Comparison of ENCODE assay signal across 8 cellular contexts in the genomic region with DNA sequence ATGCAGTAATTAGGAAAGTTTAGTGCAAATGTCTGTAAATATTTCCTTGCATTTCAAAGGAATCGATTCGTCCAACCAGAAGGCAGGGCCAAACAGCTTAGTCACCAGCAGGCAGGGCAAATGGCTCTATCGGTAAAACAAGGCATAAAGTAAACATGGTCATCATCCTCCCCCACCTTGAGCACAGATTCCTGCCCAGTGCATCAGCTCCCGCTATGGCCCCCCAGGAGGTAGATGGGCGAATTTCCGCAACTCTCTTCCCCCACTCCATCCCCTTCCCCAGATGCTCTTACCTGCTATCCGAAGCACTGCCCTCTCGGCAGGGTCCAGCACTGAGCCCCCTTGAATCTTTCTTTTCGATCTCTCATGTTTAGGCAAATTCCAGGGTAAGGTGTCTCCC.
DNase-seq lines count a peak whose midpoint lies in the region; ATAC-seq and TF ChIP-seq lines count a peak whose summit lies in the region.

No MANE protein-coding gene starts in this region.

- H3K36me3 ChIP-seq in BJ (ENCODE audit: control insufficient read depth, insufficient read depth, low read length) (no peaks in the 10 kb centered on the region), ectodermal cell (ENCODE audit: control insufficient read depth, insufficient read depth, low read length) (no peaks in the 10 kb centered on the region), mucosa of rectum (ENCODE audit: control insufficient read depth in 2 of 2, insufficient read depth in 2 of 2, low read length in 2 of 2) (no peaks in the 10 kb centered on the region)

- H3K27ac ChIP-seq in ectodermal cell (ENCODE audit: insufficient read depth, low read depth, low read length, poor library complexity, severe bottlenecking) (peak overlapping the region; percentile 37), mucosa of rectum (ENCODE audit: low read depth in 2 of 2, low read length in 2 of 2) (no peak overlapping the region)

- H3K4me3 ChIP-seq in BJ (ENCODE audit: low read depth, low read length): peak overlapping the region; percentile 40
- H3K4me3 ChIP-seq in ectodermal cell (ENCODE audit: insufficient read depth, low read depth, low read length): peak overlapping the region; percentile 72
- H3K4me3 ChIP-seq in mucosa of rectum (ENCODE audit: low read length in 2 of 2): peak overlapping the region; percentile 40 to 68

- no peaks in the 10 kb centered on the region for H3K27me3 ChIP-seq in BJ (ENCODE audit: control insufficient read depth, insufficient read depth, low read length)
- H3K27me3 ChIP-seq in ectodermal cell (ENCODE audit: control insufficient read depth, insufficient read depth, low read length, poor library complexity, severe bottlenecking): no peaks in the 10 kb centered on the region
- no peaks in the 10 kb centered on the region for H3K27me3 ChIP-seq in mucosa of rectum (ENCODE audit: control insufficient read depth in 2 of 2, insufficient read depth in 2 of 2, low read length in 2 of 2)

- no peaks in the 10 kb centered on the region for H3K9me3 ChIP-seq in ectodermal cell (ENCODE audit: control insufficient read depth, low read length)
- no peaks in the 10 kb centered on the region for H3K9me3 ChIP-seq in mucosa of rectum (ENCODE audit: control insufficient read depth in 2 of 2, low read length in 2 of 2)

- H3K4me1 ChIP-seq in ectodermal cell (ENCODE audit: control insufficient read depth, insufficient read depth, low read length) (peaks cover 38% of the 10 kb centered on the region), mucosa of rectum (ENCODE audit: control insufficient read depth in 2 of 2, insufficient read depth in 2 of 2, low read length in 2 of 2) (no peaks in the 10 kb centered on the region)

- POLR2A ChIA-PET in BJ (lab: Charles Lee): interaction anchor here (0.5 to 1.5 kb wide), 5 partner anchors 11 to 623 kb away, joined by 3 to 6 read pairs (median 4); partner anchors contain the start of gene DST

- peak; percentile 2 for ATAC-seq in HG03354 (IDR thresholded peaks at IDR 0.05; ENCODE audit: poor library complexity, severe bottlenecking, unreplicated experiment)
- no peak for ATAC-seq in GM21367 (IDR thresholded peaks at IDR 0.05; ENCODE audit: unreplicated experiment)

- H3K9ac ChIP-seq in mucosa of rectum (ENCODE audit: low read depth in 1 of 2, low read length in 2 of 2): peak overlapping the region in 1 of 2 donors; percentile 5

- DNase-seq in BJ (ENCODE audit: low read depth) (no peak), NCI-H2227 treated with DMSO at 0.1 percent for 48 hours (lab: John Stamatoyannopoulos, UW) (no peak), NCI-H2107 (lab: John Stamatoyannopoulos, UW) (no peak)
- no peak for DNase-seq in activated CD8-positive, alpha-beta memory T cell treated with anti-CD3 and anti-CD28 coated beads, Interleukin-2, amount 50 U/mL, for 48 hours

- no peak for TF ChIP-seq CTCF in BJ (IDR thresholded peaks at IDR 0.05; ENCODE audit: insufficient read depth, low read depth, low read length)

- CTCF ChIA-PET in BJ (lab: Yijun Ruan, JAX): interaction anchor here (0.6 to 3.7 kb wide), 42 partner anchors 9 to 862 kb away, joined by 3 to 61 read pairs (median 6); partner anchors contain the start of gene DST

- 2% methylated on average over 9 of the region's 9 CpGs for WGBS in ectodermal cell, 2 experiments
